Comparison of ENCODE assay signal across 8 cellular contexts in the genomic region with DNA sequence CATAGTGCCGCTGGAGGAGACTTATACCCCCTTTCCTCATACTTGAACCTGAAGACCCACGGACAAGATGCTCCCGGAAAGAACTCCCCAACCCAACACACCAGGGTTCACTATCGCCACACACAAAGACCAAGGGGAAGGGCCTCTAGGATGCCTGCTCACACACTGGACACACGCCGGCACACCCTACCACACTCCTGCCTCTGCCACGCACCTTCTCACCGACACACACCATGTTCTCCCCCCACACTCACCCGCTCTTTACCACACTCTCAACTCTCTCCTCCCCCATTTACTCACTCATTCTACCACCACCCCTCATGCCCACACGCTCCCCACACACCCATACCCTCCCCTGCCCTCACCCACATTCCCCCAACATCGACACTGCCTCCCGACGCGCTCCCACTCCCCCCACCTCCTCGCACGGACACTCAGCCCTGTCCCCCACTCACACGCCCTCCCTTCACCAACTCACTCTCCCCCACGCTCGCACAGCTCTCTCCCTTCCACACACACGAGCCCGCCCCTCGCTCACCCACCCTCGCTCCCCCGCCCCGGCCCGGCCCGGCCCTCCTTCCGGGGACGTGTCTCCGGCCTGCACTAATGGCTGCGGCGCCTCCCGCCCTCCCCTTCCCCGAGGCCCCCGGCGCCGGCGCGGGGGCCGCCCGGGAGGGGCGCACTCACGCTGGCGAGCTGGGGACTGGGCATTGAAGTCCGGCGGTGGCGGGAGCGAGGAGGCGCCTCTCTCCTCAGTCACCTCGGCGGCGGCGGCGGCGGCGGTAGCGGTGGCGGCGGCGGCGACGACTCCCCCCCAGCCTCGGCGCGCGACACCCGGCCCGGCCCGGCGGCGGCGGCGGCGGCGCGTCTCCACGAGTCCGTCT. TPM values are rescaled to one million over a fixed set of nuclear protein-coding genes. Genes with fewer than 3 reads are reported as not detected.
DNase-seq lines count a peak whose midpoint lies in the region; ATAC-seq lines count a peak whose summit lies in the region.

No MANE protein-coding gene starts in this region.

- H3K27me3 ChIP-seq in duodenal mucosa (ENCODE audit: control insufficient read depth in 1 of 2, insufficient read depth in 2 of 2, low read length in 2 of 2), result no peaks in the 10 kb centered on the region

- ATAC-seq in GM21529 (IDR thresholded peaks at IDR 0.05; ENCODE audit: unreplicated experiment), result peak; percentile 21

- H3K27ac ChIP-seq in KOPT-K1 (ENCODE audit: low read depth, low read length, poor library complexity, severe bottlenecking) (peak overlapping the region; percentile 99), duodenal mucosa (ENCODE audit: low read depth, low read length) (peak overlapping the region; percentile 94)

- peak overlapping the region; percentile 97 to 99 for H3K9ac ChIP-seq in duodenal mucosa (ENCODE audit: low read depth in 1 of 2, low read length in 2 of 2)

- H3K9me3 ChIP-seq in KOPT-K1 (ENCODE audit: insufficient read depth, low read length, poor library complexity, severe bottlenecking) (no peaks in the 10 kb centered on the region), duodenal mucosa (ENCODE audit: control insufficient read depth in 1 of 2, low read length in 2 of 2) (no peaks in the 10 kb centered on the region)

- DNase-seq in EH (ENCODE audit: low read depth), result peak; percentile 76
- peak; percentile 72 to 77 for DNase-seq in activated CD4-positive, alpha-beta T cell treated with anti-CD3 and anti-CD28 coated beads, Interleukin-2, amount 50 U/mL, for 48 hours
- DNase-seq in lung microvascular endothelial cell (ENCODE audit: low read depth in 2 of 2), result peak; percentile 61 to 72
- peak; percentile 64 for DNase-seq in stimulated activated CD8-positive, alpha-beta memory T cell treated with anti-CD3 and anti-CD28 coated beads, Interleukin-12 subunit alpha, Interleukin-12 subunit beta, amount 100 ng/mL, for 1 hour (ENCODE audit: low read depth)
- DNase-seq in ecto neural progenitor cell (ENCODE audit: low spot score), result no peak

- H3K36me3 ChIP-seq in KOPT-K1 (ENCODE audit: insufficient read depth, low read length), result peaks cover 31% of the 10 kb centered on the region
- H3K36me3 ChIP-seq in duodenal mucosa (ENCODE audit: control insufficient read depth in 1 of 2, insufficient read depth in 2 of 2, low read length in 2 of 2), result no peaks in the 10 kb centered on the region

- H3K4me3 ChIP-seq in duodenal mucosa (ENCODE audit: low read depth in 1 of 2, low read length in 2 of 2), result peak overlapping the region; percentile 98 to 99

- H3K4me1 ChIP-seq in duodenal mucosa (ENCODE audit: control insufficient read depth in 1 of 2, insufficient read depth in 2 of 2, low read length in 2 of 2), result peaks cover 59 to 61% of the 10 kb centered on the region in 2 donors

RNA-seq across cellular contexts. Expression of gene PTP4A2, which starts 0.6 kb away (rescaled TPM):
- 152 and 256 TPM in 2 replicates for total RNA-seq in lung microvascular endothelial cell
